Comparison of ENCODE assay signal across 1 cellular context in the genomic region with DNA sequence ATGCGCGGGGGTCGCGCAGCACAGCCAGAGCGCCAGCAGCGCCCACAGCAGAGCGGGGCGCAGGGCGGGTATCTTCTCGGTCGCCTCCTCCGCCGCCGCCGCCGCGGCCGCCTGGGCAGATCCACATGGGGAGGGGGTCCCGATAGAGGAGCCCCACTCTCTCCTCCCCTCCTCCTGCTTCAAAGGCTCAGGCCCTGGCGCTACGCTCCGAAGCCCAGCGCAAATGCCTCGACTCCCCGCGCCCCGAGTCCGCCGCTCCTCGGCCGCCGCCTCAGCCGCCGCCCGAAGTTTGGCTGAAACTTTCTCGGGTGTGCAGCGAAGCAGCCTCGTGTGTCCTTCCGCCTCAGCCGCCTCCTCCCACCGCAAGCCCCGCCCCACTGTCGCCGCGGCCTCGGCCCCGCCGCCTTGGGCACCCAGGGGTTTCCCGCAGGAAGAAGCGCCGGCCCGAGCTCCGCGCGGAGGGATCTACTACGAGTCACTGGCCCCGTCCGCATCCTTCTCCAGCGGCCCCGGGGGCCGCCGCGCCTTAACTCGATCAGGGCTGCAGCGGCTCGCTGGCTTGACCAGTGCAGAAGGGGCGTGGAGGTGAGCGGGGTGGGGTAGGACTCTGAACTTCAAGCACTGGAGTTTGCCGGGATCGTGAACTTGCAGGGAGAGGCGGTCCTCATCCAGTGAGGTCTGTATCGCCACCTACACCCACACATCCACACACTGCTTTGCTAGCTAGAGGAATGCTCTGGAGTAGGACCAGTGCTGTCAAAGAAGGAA.
TF ChIP-seq lines count a peak whose summit lies in the region.

Gene NOTCH2NLA, minus strand, starts transcription at position 312 of the 768 bp plus-strand sequence. CDS start 39,684 bp downstream, outside the sequence.

TF ChIP-seq in HEK293, 187 proteins besides CTCF, POLR2A, EP300 and RAD21 (continued from another document):
- TF ChIP-seq ZBTB26 (tag by site-specific recombination; optimal IDR thresholded peaks at IDR 0.05) (peak; percentile 61), KLF17 (tag by site-specific recombination; IDR thresholded peaks at IDR 0.05) (0 out of 2 replicates have a peak, but pooled peaks have one; percentile 36), ZSCAN4 (tag by site-specific recombination; IDR thresholded peaks at IDR 0.05) (peak; percentile 62), KLF9 (tag by site-specific recombination; IDR thresholded peaks at IDR 0.05; ENCODE audit: low read depth) (peak; percentile 61; the same call in 1 of the 2 replicates), ZNF324 (tag by site-specific recombination; IDR thresholded peaks at IDR 0.05) (0 out of 2 replicates have a peak, but pooled peaks have one; percentile 41), SP7 (tag by site-specific recombination; IDR thresholded peaks at IDR 0.05) (peak; percentile 41; the same call in 1 of the 2 replicates), SP2 (tag by site-specific recombination; IDR thresholded peaks at IDR 0.05) (peak; percentile 37; the same call in 1 of the 2 replicates), ZNF335 (tag by site-specific recombination; conservative IDR thresholded peaks at IDR 0.05) (peak; percentile 48; the same call in 1 of the 2 replicates)
